ENCODE assay signal across 1 cellular context in the genomic region with DNA sequence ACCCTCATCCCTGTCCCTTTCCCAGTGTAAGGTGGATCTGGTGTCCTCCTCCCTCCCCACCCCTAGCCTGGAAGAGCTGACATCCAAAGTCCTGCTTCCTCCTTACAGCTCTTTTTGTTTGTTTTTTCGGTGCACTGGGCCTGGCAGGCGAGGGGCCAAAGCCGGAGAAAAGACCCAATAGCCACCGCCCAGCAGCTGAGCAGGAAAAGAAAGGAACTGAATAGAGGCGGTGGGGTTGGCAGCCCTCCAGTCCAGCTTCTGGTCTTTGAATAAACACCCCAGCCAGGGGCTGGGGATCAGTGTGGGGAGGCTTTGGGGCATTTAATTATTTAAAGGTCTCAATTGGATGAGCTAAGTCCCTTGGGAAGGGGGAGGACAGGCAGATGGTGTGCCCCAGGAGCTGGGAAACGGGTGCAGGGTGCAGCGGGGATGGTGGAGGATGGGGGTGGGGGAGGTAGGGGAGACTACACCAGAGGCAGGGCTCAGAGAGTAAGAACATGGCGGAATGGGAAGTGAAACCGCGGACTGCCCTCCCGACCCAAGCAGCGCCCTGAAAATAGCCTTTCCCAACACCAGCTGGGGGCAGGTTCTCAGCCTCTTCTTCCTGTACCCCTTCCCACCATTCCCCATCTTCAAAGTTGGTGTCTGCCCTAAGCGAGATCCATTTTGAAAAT.
TF ChIP-seq lines count a peak whose summit lies in the region.

No MANE protein-coding gene starts in this region.

TF ChIP-seq in GM12878, 131 proteins besides CTCF, POLR2A, EP300 and RAD21 (continued from another document and continues in another):
- TF ChIP-seq, protein P1, sequence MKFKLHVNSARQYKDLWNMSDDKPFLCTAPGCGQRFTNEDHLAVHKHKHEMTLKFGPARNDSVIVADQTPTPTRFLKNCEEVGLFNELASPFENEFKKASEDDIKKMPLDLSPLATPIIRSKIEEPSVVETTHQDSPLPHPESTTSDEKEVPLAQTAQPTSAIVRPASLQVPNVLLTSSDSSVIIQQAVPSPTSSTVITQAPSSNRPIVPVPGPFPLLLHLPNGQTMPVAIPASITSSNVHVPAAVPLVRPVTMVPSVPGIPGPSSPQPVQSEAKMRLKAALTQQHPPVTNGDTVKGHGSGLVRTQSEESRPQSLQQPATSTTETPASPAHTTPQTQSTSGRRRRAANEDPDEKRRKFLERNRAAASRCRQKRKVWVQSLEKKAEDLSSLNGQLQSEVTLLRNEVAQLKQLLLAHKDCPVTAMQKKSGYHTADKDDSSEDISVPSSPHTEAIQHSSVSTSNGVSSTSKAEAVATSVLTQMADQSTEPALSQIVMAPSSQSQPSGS (IDR thresholded peaks at IDR 0.05; ENCODE audit: low read length) = no peak
- TF ChIP-seq, protein P2, sequence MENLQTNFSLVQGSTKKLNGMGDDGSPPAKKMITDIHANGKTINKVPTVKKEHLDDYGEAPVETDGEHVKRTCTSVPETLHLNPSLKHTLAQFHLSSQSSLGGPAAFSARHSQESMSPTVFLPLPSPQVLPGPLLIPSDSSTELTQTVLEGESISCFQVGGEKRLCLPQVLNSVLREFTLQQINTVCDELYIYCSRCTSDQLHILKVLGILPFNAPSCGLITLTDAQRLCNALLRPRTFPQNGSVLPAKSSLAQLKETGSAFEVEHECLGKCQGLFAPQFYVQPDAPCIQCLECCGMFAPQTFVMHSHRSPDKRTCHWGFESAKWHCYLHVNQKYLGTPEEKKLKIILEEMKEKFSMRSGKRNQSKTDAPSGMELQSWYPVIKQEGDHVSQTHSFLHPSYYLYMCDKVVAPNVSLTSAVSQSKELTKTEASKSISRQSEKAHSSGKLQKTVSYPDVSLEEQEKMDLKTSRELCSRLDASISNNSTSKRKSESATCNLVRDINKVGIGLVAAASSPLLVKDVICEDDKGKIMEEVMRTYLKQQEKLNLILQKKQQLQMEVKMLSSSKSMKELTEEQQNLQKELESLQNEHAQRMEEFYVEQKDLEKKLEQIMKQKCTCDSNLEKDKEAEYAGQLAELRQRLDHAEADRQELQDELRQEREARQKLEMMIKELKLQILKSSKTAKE (IDR thresholded peaks at IDR 0.05; ENCODE audit: low read depth, poor library complexity, severe bottlenecking) = no peak
- TF ChIP-seq, protein P3, sequence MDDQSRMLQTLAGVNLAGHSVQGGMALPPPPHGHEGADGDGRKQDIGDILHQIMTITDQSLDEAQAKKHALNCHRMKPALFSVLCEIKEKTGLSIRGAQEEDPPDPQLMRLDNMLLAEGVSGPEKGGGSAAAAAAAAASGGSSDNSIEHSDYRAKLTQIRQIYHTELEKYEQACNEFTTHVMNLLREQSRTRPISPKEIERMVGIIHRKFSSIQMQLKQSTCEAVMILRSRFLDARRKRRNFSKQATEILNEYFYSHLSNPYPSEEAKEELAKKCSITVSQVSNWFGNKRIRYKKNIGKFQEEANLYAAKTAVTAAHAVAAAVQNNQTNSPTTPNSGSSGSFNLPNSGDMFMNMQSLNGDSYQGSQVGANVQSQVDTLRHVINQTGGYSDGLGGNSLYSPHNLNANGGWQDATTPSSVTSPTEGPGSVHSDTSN (IDR thresholded peaks at IDR 0.05; ENCODE audit: insufficient replicate concordance, low read depth, low read length) = no peak
- no peak for TF ChIP-seq NFYA (IDR thresholded peaks at IDR 0.05; ENCODE audit: borderline replicate concordance, low read depth, low read length)
- TF ChIP-seq, protein P4, sequence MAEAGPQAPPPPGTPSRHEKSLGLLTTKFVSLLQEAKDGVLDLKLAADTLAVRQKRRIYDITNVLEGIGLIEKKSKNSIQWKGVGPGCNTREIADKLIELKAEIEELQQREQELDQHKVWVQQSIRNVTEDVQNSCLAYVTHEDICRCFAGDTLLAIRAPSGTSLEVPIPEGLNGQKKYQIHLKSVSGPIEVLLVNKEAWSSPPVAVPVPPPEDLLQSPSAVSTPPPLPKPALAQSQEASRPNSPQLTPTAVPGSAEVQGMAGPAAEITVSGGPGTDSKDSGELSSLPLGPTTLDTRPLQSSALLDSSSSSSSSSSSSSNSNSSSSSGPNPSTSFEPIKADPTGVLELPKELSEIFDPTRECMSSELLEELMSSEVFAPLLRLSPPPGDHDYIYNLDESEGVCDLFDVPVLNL (IDR thresholded peaks at IDR 0.05; ENCODE audit: low read depth, low read length) = no peak
- TF ChIP-seq, protein P5, sequence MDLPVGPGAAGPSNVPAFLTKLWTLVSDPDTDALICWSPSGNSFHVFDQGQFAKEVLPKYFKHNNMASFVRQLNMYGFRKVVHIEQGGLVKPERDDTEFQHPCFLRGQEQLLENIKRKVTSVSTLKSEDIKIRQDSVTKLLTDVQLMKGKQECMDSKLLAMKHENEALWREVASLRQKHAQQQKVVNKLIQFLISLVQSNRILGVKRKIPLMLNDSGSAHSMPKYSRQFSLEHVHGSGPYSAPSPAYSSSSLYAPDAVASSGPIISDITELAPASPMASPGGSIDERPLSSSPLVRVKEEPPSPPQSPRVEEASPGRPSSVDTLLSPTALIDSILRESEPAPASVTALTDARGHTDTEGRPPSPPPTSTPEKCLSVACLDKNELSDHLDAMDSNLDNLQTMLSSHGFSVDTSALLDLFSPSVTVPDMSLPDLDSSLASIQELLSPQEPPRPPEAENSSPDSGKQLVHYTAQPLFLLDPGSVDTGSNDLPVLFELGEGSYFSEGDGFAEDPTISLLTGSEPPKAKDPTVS (IDR thresholded peaks at IDR 0.05; ENCODE audit: low read depth, low read length) = no peak
- no peak for TF ChIP-seq NR2C2 (IDR thresholded peaks at IDR 0.05; ENCODE audit: borderline replicate concordance, control insufficient read depth, insufficient read length, low read depth)
- TF ChIP-seq TAF1 (IDR thresholded peaks at IDR 0.05; ENCODE audit: borderline replicate concordance, low read depth, low read length) = 0 out of 2 replicates have a peak, but pooled peaks have one; percentile 21
- no peak for TF ChIP-seq POLR2AphosphoS5 (IDR thresholded peaks at IDR 0.05; ENCODE audit: low read length)
- TF ChIP-seq BCL11A (IDR thresholded peaks at IDR 0.05; ENCODE audit: low read depth, low read length) = peak; percentile 63; the same call in 1 of the 2 replicates
- no peak for TF ChIP-seq BRCA1 (IDR thresholded peaks at IDR 0.05; ENCODE audit: low read depth, low read length)
- TF ChIP-seq, protein P6, sequence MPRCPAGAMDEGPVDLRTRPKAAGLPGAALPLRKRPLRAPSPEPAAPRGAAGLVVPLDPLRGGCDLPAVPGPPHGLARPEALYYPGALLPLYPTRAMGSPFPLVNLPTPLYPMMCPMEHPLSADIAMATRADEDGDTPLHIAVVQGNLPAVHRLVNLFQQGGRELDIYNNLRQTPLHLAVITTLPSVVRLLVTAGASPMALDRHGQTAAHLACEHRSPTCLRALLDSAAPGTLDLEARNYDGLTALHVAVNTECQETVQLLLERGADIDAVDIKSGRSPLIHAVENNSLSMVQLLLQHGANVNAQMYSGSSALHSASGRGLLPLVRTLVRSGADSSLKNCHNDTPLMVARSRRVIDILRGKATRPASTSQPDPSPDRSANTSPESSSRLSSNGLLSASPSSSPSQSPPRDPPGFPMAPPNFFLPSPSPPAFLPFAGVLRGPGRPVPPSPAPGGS (IDR thresholded peaks at IDR 0.05; ENCODE audit: borderline replicate concordance, insufficient read depth, low read depth, low read length, poor library complexity, severe bottlenecking) = no peak
- no peak for TF ChIP-seq ZNF24 (IDR thresholded peaks at IDR 0.05)
- peak; percentile 49; the same call in 1 of the 2 replicates for TF ChIP-seq LARP7 (IDR thresholded peaks at IDR 0.05)
- TF ChIP-seq ZNF217 (IDR thresholded peaks at IDR 0.05) = no peak
- TF ChIP-seq KDM1A (IDR thresholded peaks at IDR 0.05; ENCODE audit: borderline replicate concordance) = no peak
- no peak for TF ChIP-seq FOXK2 (IDR thresholded peaks at IDR 0.05)
- TF ChIP-seq ETV6 (conservative IDR thresholded peaks at IDR 0.05 in 1 of 2, IDR thresholded peaks at IDR 0.05 in 1 of 2; ENCODE audit: borderline replicate concordance in 1 of 2, low read depth in 1 of 2) = no peak; a peak in 1 of 4 replicates
- TF ChIP-seq MYB (IDR thresholded peaks at IDR 0.05; ENCODE audit: borderline replicate concordance, low read depth, low read length) = no peak
- TF ChIP-seq WRNIP1 (IDR thresholded peaks at IDR 0.05; ENCODE audit: borderline replicate concordance, low read depth, low read length) = no peak
- no peak for TF ChIP-seq SMARCA5 (IDR thresholded peaks at IDR 0.05)
- no peak for TF ChIP-seq ZBED1 (IDR thresholded peaks at IDR 0.05; ENCODE audit: borderline replicate concordance)
- TF ChIP-seq YBX1 (IDR thresholded peaks at IDR 0.05) = no peak
- TF ChIP-seq ASH2L (IDR thresholded peaks at IDR 0.05; ENCODE audit: borderline replicate concordance, low read depth) = no peak
- no peak; the same call in 1 of the 2 replicates for TF ChIP-seq CREM (IDR thresholded peaks at IDR 0.05; ENCODE audit: low read depth)
- 0 out of 2 replicates have a peak, but pooled peaks have one; percentile 28 for TF ChIP-seq TCF3 (IDR thresholded peaks at IDR 0.05; ENCODE audit: borderline replicate concordance, insufficient read depth, low read depth, low read length)
- TF ChIP-seq BACH1 (IDR thresholded peaks at IDR 0.05; ENCODE audit: borderline replicate concordance) = peak; percentile 53
- no peak for TF ChIP-seq CEBPB (IDR thresholded peaks at IDR 0.05; ENCODE audit: borderline replicate concordance in 1 of 2, low read depth in 2 of 2, low read length in 2 of 2)
- no peak for TF ChIP-seq RELA (IDR thresholded peaks at IDR 0.05; ENCODE audit: borderline replicate concordance, partially characterized antibody)
- TF ChIP-seq BHLHE40 (IDR thresholded peaks at IDR 0.05; ENCODE audit: borderline replicate concordance in 1 of 2, low read depth in 2 of 2, low read length in 1 of 2) = peak in 1 of 2 experiments; percentile 35; a peak in 2 of 4 replicates
- no peak for TF ChIP-seq HDAC2 (IDR thresholded peaks at IDR 0.05)
- peak; percentile 23 for TF ChIP-seq MTA2 (IDR thresholded peaks at IDR 0.05; ENCODE audit: low read depth)
- TF ChIP-seq, protein P7, sequence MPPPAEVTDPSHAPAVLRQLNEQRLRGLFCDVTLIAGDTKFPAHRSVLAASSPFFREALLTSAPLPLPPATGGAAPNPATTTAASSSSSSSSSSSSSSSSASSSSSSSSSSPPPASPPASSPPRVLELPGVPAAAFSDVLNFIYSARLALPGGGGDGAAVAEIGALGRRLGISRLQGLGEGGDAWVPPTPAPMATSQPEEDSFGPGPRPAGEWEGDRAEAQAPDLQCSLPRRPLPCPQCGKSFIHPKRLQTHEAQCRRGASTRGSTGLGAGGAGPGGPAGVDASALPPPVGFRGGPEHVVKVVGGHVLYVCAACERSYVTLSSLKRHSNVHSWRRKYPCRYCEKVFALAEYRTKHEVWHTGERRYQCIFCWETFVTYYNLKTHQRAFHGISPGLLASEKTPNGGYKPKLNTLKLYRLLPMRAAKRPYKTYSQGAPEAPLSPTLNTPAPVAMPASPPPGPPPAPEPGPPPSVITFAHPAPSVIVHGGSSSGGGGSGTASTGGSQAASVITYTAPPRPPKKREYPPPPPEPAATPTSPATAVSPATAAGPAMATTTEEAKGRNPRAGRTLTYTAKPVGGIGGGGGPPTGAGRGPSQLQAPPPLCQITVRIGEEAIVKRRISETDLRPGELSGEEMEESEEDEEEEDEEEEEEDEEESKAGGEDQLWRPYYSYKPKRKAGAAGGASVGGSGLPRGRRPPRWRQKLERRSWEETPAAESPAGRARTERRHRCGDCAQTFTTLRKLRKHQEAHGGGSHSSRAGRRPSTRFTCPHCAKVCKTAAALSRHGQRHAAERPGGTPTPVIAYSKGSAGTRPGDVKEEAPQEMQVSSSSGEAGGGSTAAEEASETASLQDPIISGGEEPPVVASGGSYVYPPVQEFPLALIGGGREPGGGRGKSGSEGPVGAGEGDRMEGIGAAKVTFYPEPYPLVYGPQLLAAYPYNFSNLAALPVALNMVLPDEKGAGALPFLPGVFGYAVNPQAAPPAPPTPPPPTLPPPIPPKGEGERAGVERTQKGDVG (CRISPR knock-in tag; IDR thresholded peaks at IDR 0.05) = no peak
- TF ChIP-seq, protein P8, sequence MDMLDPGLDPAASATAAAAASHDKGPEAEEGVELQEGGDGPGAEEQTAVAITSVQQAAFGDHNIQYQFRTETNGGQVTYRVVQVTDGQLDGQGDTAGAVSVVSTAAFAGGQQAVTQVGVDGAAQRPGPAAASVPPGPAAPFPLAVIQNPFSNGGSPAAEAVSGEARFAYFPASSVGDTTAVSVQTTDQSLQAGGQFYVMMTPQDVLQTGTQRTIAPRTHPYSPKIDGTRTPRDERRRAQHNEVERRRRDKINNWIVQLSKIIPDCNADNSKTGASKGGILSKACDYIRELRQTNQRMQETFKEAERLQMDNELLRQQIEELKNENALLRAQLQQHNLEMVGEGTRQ (IDR thresholded peaks at IDR 0.05; ENCODE audit: borderline replicate concordance, low read depth, low read length) = no peak
- TF ChIP-seq TCF12 (IDR thresholded peaks at IDR 0.05; ENCODE audit: low read depth, low read length) = peak; percentile 85
- TF ChIP-seq EED (IDR thresholded peaks at IDR 0.05; ENCODE audit: low read depth) = peak; percentile 97
- TF ChIP-seq MEF2B (IDR thresholded peaks at IDR 0.05; ENCODE audit: partially characterized antibody, poor library complexity, severe bottlenecking) = peak; percentile 75
- no peak for TF ChIP-seq SIX5 (IDR thresholded peaks at IDR 0.05; ENCODE audit: low read depth, low read length, severe bottlenecking)
- TF ChIP-seq MXI1 (IDR thresholded peaks at IDR 0.05; ENCODE audit: low read depth, low read length) = no peak
- TF ChIP-seq, protein P9, sequence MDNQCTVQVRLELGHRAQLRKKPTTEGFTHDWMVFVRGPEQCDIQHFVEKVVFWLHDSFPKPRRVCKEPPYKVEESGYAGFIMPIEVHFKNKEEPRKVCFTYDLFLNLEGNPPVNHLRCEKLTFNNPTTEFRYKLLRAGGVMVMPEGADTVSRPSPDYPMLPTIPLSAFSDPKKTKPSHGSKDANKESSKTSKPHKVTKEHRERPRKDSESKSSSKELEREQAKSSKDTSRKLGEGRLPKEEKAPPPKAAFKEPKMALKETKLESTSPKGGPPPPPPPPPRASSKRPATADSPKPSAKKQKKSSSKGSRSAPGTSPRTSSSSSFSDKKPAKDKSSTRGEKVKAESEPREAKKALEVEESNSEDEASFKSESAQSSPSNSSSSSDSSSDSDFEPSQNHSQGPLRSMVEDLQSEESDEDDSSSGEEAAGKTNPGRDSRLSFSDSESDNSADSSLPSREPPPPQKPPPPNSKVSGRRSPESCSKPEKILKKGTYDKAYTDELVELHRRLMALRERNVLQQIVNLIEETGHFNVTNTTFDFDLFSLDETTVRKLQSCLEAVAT (IDR thresholded peaks at IDR 0.05) = no peak
- TF ChIP-seq GATAD2B (conservative IDR thresholded peaks at IDR 0.05; ENCODE audit: low read depth) = peak; percentile 47; the same call in 1 of the 2 replicates
- TF ChIP-seq GABPA (IDR thresholded peaks at IDR 0.05; ENCODE audit: low read depth) = no peak
- no peak for TF ChIP-seq TARDBP (IDR thresholded peaks at IDR 0.05; ENCODE audit: borderline replicate concordance)
